ENCODE assay signal across 8 cellular contexts in the genomic region with DNA sequence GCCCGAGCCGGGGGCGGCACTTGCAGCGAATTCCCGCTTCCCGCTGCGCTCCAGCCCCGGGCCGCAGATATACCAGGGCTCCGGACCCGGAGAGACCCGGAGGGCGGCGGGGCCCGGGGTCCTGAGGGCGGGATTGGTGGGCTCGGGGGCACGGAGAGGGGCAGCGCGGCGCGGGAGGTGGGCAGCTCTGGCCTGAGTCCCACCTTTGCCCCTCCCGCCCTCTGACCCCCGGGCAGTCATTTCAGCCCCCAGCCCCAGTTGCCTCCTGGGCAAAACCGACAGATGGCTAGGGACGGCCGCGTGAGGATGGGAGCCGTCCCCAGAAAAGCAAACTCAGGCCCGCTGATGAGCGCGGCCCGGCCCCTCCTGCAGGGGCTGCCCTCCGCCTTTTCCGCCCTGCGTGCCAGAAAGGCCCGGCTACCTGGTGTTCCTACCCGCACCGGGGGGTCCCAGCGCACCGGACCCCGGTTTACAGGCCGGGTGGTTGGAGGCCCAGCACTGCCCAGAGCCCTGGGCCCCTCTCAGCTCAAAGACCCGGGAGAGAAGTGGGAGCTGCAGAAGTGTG. TPM values are rescaled to one million over a fixed set of nuclear protein-coding genes. Genes with fewer than 3 reads are reported as not detected.
DNase-seq lines count a peak whose midpoint lies in the region; ATAC-seq, FAIRE-seq and TF ChIP-seq lines count a peak whose summit lies in the region.

No MANE protein-coding gene starts in this region.

- H3K4me3 Mint-ChIP-seq in T-helper 2 cell treated with Interferon-gamma antibody and Interleukin-4, amounts not matched to agents 5 μg/mL and 100 μg/mL, for 36 hours, result peak overlapping the region; percentile 79
- peak overlapping the region; percentile 82 for H3K4me3 Mint-ChIP-seq in activated naive CD8-positive, alpha-beta T cell treated with anti-CD3 and anti-CD28 coated beads, Interleukin-2, amount 50 U/mL, for 24 hours

- peak overlapping the region; percentile 33 for H3K27ac Mint-ChIP-seq in T-helper 2 cell treated with Interferon-gamma antibody and Interleukin-4, amounts not matched to agents 5 μg/mL and 100 μg/mL, for 36 hours
- H3K27ac Mint-ChIP-seq in activated naive CD8-positive, alpha-beta T cell treated with anti-CD3 and anti-CD28 coated beads, Interleukin-2, amount 50 U/mL, for 24 hours, result peak overlapping the region; percentile 82

- FAIRE-seq in kidney (lab: Jason Lieb, UNC), result no peak
- FAIRE-seq in GM12891 (lab: Jason Lieb, UNC), result no peak

- H3K9me3 ChIP-seq in kidney (ENCODE audit: control insufficient read depth in 1 of 2, low read length in 2 of 2), result no peaks in the 10 kb centered on the region
- H3K9me3 ChIP-seq in subcutaneous abdominal adipose tissue (ENCODE audit: control insufficient read depth in 5 of 5, low read length in 5 of 5), result no peaks in the 10 kb centered on the region

- no peaks in the 10 kb centered on the region for H3K36me3 ChIP-seq in kidney (ENCODE audit: control insufficient read depth in 1 of 2, insufficient read depth in 2 of 2, low read length in 2 of 2)
- peaks cover 0 to 9% (median 0%) of the 10 kb centered on the region in 5 donors for H3K36me3 ChIP-seq in subcutaneous abdominal adipose tissue (ENCODE audit: control insufficient read depth in 5 of 5, insufficient read depth in 5 of 5, low read length in 5 of 5)

- no peak for ATAC-seq in activated naive CD8-positive, alpha-beta T cell treated with anti-CD3 and anti-CD28 coated beads, Interleukin-2, amount 50 U/mL, for 24 hours
- no peak for ATAC-seq in HG03442 (IDR thresholded peaks at IDR 0.05; ENCODE audit: unreplicated experiment)

- no peak for TF ChIP-seq CTCF in kidney (IDR thresholded peaks at IDR 0.05; ENCODE audit: borderline replicate concordance, extremely low read depth, insufficient read depth)

- no peaks in the 10 kb centered on the region for H3K27me3 ChIP-seq in subcutaneous abdominal adipose tissue (ENCODE audit: control insufficient read depth in 5 of 5, insufficient read depth in 4 of 5, low read length in 5 of 5)

- H3K4me3 ChIP-seq in kidney (ENCODE audit: low read length in 2 of 2), result peak overlapping the region in 1 of 2 donors; percentile 67
- peak overlapping the region; percentile 67 to 86 (median 82) for H3K4me3 ChIP-seq in subcutaneous abdominal adipose tissue (ENCODE audit: low read depth in 1 of 5, low read length in 5 of 5)

- no peak for TF ChIP-seq POLR2A in GM12891 (IDR thresholded peaks at IDR 0.05; ENCODE audit: low read depth, low read length)

- H3K4me1 ChIP-seq in kidney (ENCODE audit: control insufficient read depth in 1 of 2, insufficient read depth in 1 of 2, low read depth in 1 of 2, low read length in 2 of 2) (no peaks in the 10 kb centered on the region), subcutaneous abdominal adipose tissue (ENCODE audit: control insufficient read depth in 5 of 5, insufficient read depth in 5 of 5, low read length in 5 of 5) (peaks cover 7 to 71% (median 60%) of the 10 kb centered on the region in 5 donors)

- no peaks in the 10 kb centered on the region for H3K27me3 Mint-ChIP-seq in T-helper 2 cell treated with Interferon-gamma antibody and Interleukin-4, amounts not matched to agents 5 μg/mL and 100 μg/mL, for 36 hours (ENCODE audit: low read depth)
- no peaks in the 10 kb centered on the region for H3K27me3 Mint-ChIP-seq in activated naive CD8-positive, alpha-beta T cell treated with anti-CD3 and anti-CD28 coated beads, Interleukin-2, amount 50 U/mL, for 24 hours

- no peak for DNase-seq in T-helper 2 cell treated with Interferon-gamma antibody and Interleukin-4, amounts not matched to agents 5 μg/mL and 100 μg/mL, for 36 hours (ENCODE audit: low spot score)
- DNase-seq in T-helper 2 cell (no peak), kidney (peak; percentile 84), UCSD-AML1 (lab: John Stamatoyannopoulos, UW; ENCODE audit: unreplicated experiment) (no peak), GM12891 (ENCODE audit: insufficient read length, low spot score) (no peak)
- DNase-seq in activated naive CD8-positive, alpha-beta T cell treated with anti-CD3 and anti-CD28 coated beads, Interleukin-2, amount 50 U/mL, for 24 hours, result no peak

- H3K36me3 Mint-ChIP-seq in T-helper 2 cell treated with Interferon-gamma antibody and Interleukin-4, amounts not matched to agents 5 μg/mL and 100 μg/mL, for 36 hours (ENCODE audit: low read depth), result peaks cover 20% of the 10 kb centered on the region
- H3K36me3 Mint-ChIP-seq in activated naive CD8-positive, alpha-beta T cell treated with anti-CD3 and anti-CD28 coated beads, Interleukin-2, amount 50 U/mL, for 24 hours (ENCODE audit: low read depth), result peaks cover 11% of the 10 kb centered on the region

- intact Hi-C loops in kidney (cut with DNase I), result no loop called here

- no peak overlapping the region for H3K9ac ChIP-seq in kidney (ENCODE audit: low read length in 2 of 2)
- H3K9ac ChIP-seq in subcutaneous abdominal adipose tissue (ENCODE audit: low read length in 5 of 5), result peak overlapping the region in 4 of 5 donors; percentile 67 to 77 (median 73)

- peaks cover 59% of the 10 kb centered on the region for H3K4me1 Mint-ChIP-seq in T-helper 2 cell treated with Interferon-gamma antibody and Interleukin-4, amounts not matched to agents 5 μg/mL and 100 μg/mL, for 36 hours (ENCODE audit: low read depth)
- peaks cover 84% of the 10 kb centered on the region for H3K4me1 Mint-ChIP-seq in activated naive CD8-positive, alpha-beta T cell treated with anti-CD3 and anti-CD28 coated beads, Interleukin-2, amount 50 U/mL, for 24 hours

- H3K9me3 Mint-ChIP-seq in T-helper 2 cell treated with Interferon-gamma antibody and Interleukin-4, amounts not matched to agents 5 μg/mL and 100 μg/mL, for 36 hours, result no peaks in the 10 kb centered on the region
- H3K9me3 Mint-ChIP-seq in activated naive CD8-positive, alpha-beta T cell treated with anti-CD3 and anti-CD28 coated beads, Interleukin-2, amount 50 U/mL, for 24 hours, result no peaks in the 10 kb centered on the region

- H3K27ac ChIP-seq in kidney (ENCODE audit: low read depth in 2 of 2, low read length in 2 of 2) (no peak overlapping the region), subcutaneous abdominal adipose tissue (ENCODE audit: low read depth, low read length) (peak overlapping the region; percentile 62)

TF ChIP-seq in GM12891, 5 proteins besides CTCF, POLR2A, EP300 and RAD21:
- TF ChIP-seq POU2F2 (IDR thresholded peaks at IDR 0.05; ENCODE audit: low read depth, low read length), result no peak
- no peak for TF ChIP-seq SPI1 (IDR thresholded peaks at IDR 0.05; ENCODE audit: low read depth, low read length)
- TF ChIP-seq POLR2AphosphoS5 (IDR thresholded peaks at IDR 0.05; ENCODE audit: low read depth, low read length), result no peak
- TF ChIP-seq PAX5 (IDR thresholded peaks at IDR 0.05; ENCODE audit: insufficient read depth, low read length, severe bottlenecking), result no peak
- TF ChIP-seq TAF1 (IDR thresholded peaks at IDR 0.05; ENCODE audit: low read depth, low read length), result no peak
TF ChIP-seq in GM12891: peak in this region for 0.

RNA-seq across cellular contexts. Expression of gene RBM17, which starts 56.7 kb away (rescaled TPM):
- 91.9 TPM for total RNA-seq in kidney
- 46.4 TPM for polyA plus RNA-seq in kidney (ENCODE audit: insufficient read depth, low read depth, low replicate concordance)
- polyA plus RNA-seq in GM12891 (2012; ENCODE audit: low read depth, missing spikeins), result 90.1 TPM

RNA-seq across cellular contexts. Expression of gene PFKFB3, which starts 57.2 kb away (rescaled TPM):
- total RNA-seq in kidney, result 141 TPM
- 34.9 TPM for polyA plus RNA-seq in kidney (ENCODE audit: insufficient read depth, low read depth, low replicate concordance)
- polyA plus RNA-seq in GM12891 (2012; ENCODE audit: low read depth, missing spikeins), result 26.1 TPM

Comparison
In these comparisons a context has a peak if more than half of its experiments do, and no peak if none do; other contexts are left out.
1. H3K9ac ChIP-seq: peak in subcutaneous abdominal adipose tissue (4 of 5); none in kidney (0 of 2).